13 cellular contexts compared by ENCODE assay signal in the genomic region with DNA sequence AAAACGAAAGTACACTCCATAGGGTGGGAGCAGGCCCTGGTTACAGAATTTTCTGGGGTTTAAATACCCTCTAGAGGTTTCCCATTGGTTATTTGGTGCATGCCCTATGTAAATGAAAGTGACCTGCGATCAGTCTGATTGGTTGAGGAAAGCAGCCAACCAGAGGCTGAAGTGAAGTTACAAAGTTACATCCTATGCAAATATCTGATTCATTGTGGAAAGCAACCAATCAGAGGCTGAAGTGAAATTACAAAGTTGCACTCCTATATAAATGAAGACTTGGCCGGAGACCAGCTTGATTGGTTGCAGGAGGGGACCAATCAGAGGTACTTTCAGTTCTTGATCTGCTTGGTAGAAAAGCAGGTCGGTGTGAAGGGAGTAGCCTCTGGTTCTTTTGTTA. TPM values are rescaled to one million over a fixed set of nuclear protein-coding genes. Genes with fewer than 3 reads are reported as not detected.
DNase-seq lines count a peak whose midpoint lies in the region; ATAC-seq, FAIRE-seq and TF ChIP-seq lines count a peak whose summit lies in the region.
"Had no signal": no experiment of that assay in that cellular context is flagged by ENCODE, and none has a peak within 500 bp of the region (broad histone marks: within the 10 kb centered on the region; RNA-seq: fewer than 3 reads in every experiment).

No MANE protein-coding gene starts in this region.

- no peak overlapping the region for H2AFZ ChIP-seq in astrocyte (ENCODE audit: low read depth, low read length)

- peaks cover 15% of the 10 kb centered on the region for H3K4me1 ChIP-seq in HUES48 (ENCODE audit: control insufficient read depth, insufficient read depth, low read length)
- H3K4me1 ChIP-seq in astrocyte (ENCODE audit: insufficient read depth, low read length): peaks cover 4% of the 10 kb centered on the region
- H3K4me1 ChIP-seq in iPS-20b (ENCODE audit: insufficient read depth, low read length): peaks cover 6% of the 10 kb centered on the region; the same call in 1 of the 2 replicates
- H3K4me1 ChIP-seq in ovary (ENCODE audit: insufficient read depth): peaks cover 4% of the 10 kb centered on the region

- no peak for TF ChIP-seq CTCF in CD4-positive, alpha-beta T cell (IDR thresholded peaks at IDR 0.05)
- TF ChIP-seq CTCF in astrocyte (IDR thresholded peaks at IDR 0.05; ENCODE audit: insufficient read depth, low read depth, low read length) (no peak), ovary (IDR thresholded peaks at IDR 0.05) (no peak)

- H3K27me3 ChIP-seq in CD4-positive, alpha-beta T cell (ENCODE audit: control insufficient read depth, insufficient read depth, low read length): no peaks in the 10 kb centered on the region
- no peaks in the 10 kb centered on the region for H3K27me3 ChIP-seq in HUES48 (ENCODE audit: control insufficient read depth, insufficient read depth, low read length)
- no peaks in the 10 kb centered on the region for H3K27me3 ChIP-seq in astrocyte (ENCODE audit: insufficient read depth, low read length)
- H3K27me3 ChIP-seq in iPS-20b (ENCODE audit: insufficient read depth, low read length): no peaks in the 10 kb centered on the region
- no peaks in the 10 kb centered on the region for H3K27me3 ChIP-seq in ovary
- H3K27me3 ChIP-seq: body of pancreas, gastroesophageal sphincter had no signal

- peaks cover 50% of the 10 kb centered on the region for H3K4me1 Mint-ChIP-seq in CD4-positive, alpha-beta T cell (ENCODE audit: low read depth)
- peaks cover 22% of the 10 kb centered on the region for H3K4me1 Mint-ChIP-seq in astrocyte (ENCODE audit: low read depth, unreplicated experiment)

- no peak overlapping the region for H3K4me2 ChIP-seq in astrocyte (ENCODE audit: low read length)
- H3K4me2 ChIP-seq: smooth muscle cell had no signal

- POLR2A ChIA-PET in CD4-positive, alpha-beta T cell (lab: Charles Lee): interaction anchor here (0.9 kb wide), 1 partner anchor 11 kb away, joined by 3 read pairs; no protein-coding TSS in a partner anchor

- TF ChIP-seq POLR2A in ovary (IDR thresholded peaks at IDR 0.05): no peak

- H3K9ac ChIP-seq in HUES48 (ENCODE audit: low read depth, low read length) (no peak overlapping the region; the same call in 1 of the 2 replicates), astrocyte (ENCODE audit: low read length) (no peak overlapping the region), iPS-20b (ENCODE audit: low read depth, low read length) (no peak overlapping the region)

- WGBS in ovary, 3 donors: 68 to 79% (median 70%) methylated on average over 4 of the region's 4 CpGs

- H3K4me3 Mint-ChIP-seq in CD4-positive, alpha-beta T cell: no peak overlapping the region
- no peak overlapping the region for H3K4me3 Mint-ChIP-seq in astrocyte (ENCODE audit: unreplicated experiment)

- CTCF ChIA-PET in CD4-positive, alpha-beta T cell (lab: Charles Lee): no interaction called here

- H3K36me3 Mint-ChIP-seq in CD4-positive, alpha-beta T cell (ENCODE audit: low read depth): peaks cover 40% of the 10 kb centered on the region
- peaks cover 17% of the 10 kb centered on the region for H3K36me3 Mint-ChIP-seq in astrocyte (ENCODE audit: low read depth, unreplicated experiment)

- peaks cover 94% of the 10 kb centered on the region for H4K20me1 ChIP-seq in astrocyte (ENCODE audit: insufficient read depth, low read length)

- ATAC-seq in CD4-positive, alpha-beta T cell (ENCODE audit: poor library complexity): peak; percentile 24
- ATAC-seq in HG02610 (IDR thresholded peaks at IDR 0.05; ENCODE audit: unreplicated experiment): no peak
- ATAC-seq in HG02970 (IDR thresholded peaks at IDR 0.05; ENCODE audit: low FRiP score, unreplicated experiment): no peak
- ATAC-seq: body of pancreas, gastroesophageal sphincter had no signal

- H3K27me3 Mint-ChIP-seq in CD4-positive, alpha-beta T cell: no peaks in the 10 kb centered on the region
- no peaks in the 10 kb centered on the region for H3K27me3 Mint-ChIP-seq in astrocyte (ENCODE audit: low read depth, unreplicated experiment)

- H3K9me3 Mint-ChIP-seq in CD4-positive, alpha-beta T cell: no peaks in the 10 kb centered on the region
- no peaks in the 10 kb centered on the region for H3K9me3 Mint-ChIP-seq in astrocyte (ENCODE audit: unreplicated experiment)

- peak overlapping the region; percentile 13 for H3K27ac Mint-ChIP-seq in CD4-positive, alpha-beta T cell
- H3K27ac Mint-ChIP-seq in astrocyte (ENCODE audit: unreplicated experiment): no peak overlapping the region

- intact Hi-C loops in CD4-positive, alpha-beta T cell (cut with DNase I, micrococcal nuclease): no loop called here
- intact Hi-C loops in ovary (cut with DNase I): no loop called here

- DNase-seq in CD4-positive, alpha-beta T cell: no peak
- DNase-seq in astrocyte (ENCODE audit: low read depth) (peak; percentile 26), ovary (no peak)
- DNase-seq in effector CD4-positive, alpha-beta T cell: no peak
- DNase-seq: body of pancreas, NCI-H524 treated with DMSO at 0.1 percent for 48 hours had no signal

- FAIRE-seq in astrocyte (lab: Jason Lieb, UNC): no peak

- H3K4me3 ChIP-seq in HUES48 (ENCODE audit: low read depth, low read length) (no peak overlapping the region; the same call in 1 of the 2 replicates), astrocyte (ENCODE audit: insufficient read depth, low read depth, low read length) (no peak overlapping the region), iPS-20b (ENCODE audit: low read length) (peak overlapping the region; percentile 36), ovary (no peak overlapping the region)
- H3K4me3 ChIP-seq: body of pancreas, gastroesophageal sphincter, smooth muscle cell had no signal

- H3K36me3 ChIP-seq in HUES48 (ENCODE audit: control insufficient read depth, insufficient read depth, low read length) (peaks cover 14% of the 10 kb centered on the region; the same call in 1 of the 2 replicates), astrocyte (ENCODE audit: insufficient read depth, low read length) (peaks cover 3% of the 10 kb centered on the region), iPS-20b (ENCODE audit: insufficient read depth, low read depth, low read length) (no peaks in the 10 kb centered on the region), ovary (no peaks in the 10 kb centered on the region)

- H3K79me2 ChIP-seq in astrocyte (ENCODE audit: insufficient read depth, low read length): peaks cover 96% of the 10 kb centered on the region

- H3K9me3 ChIP-seq in CD4-positive, alpha-beta T cell (ENCODE audit: control insufficient read depth, low read length): no peaks in the 10 kb centered on the region
- H3K9me3 ChIP-seq in HUES48 (ENCODE audit: control insufficient read depth, insufficient read depth, low read length): no peaks in the 10 kb centered on the region
- H3K9me3 ChIP-seq in astrocyte (ENCODE audit: insufficient read depth, low read depth, low read length): no peaks in the 10 kb centered on the region
- no peaks in the 10 kb centered on the region for H3K9me3 ChIP-seq in iPS-20b (ENCODE audit: insufficient read depth, low read depth, low read length)
- no peaks in the 10 kb centered on the region for H3K9me3 ChIP-seq in ovary
- H3K9me3 ChIP-seq: body of pancreas, gastroesophageal sphincter had no signal

- H3K27ac ChIP-seq in CD4-positive, alpha-beta T cell (ENCODE audit: low read depth, low read length): no peak overlapping the region
- peak overlapping the region; percentile 82 for H3K27ac ChIP-seq in HUES48 (ENCODE audit: low read depth, low read length)
- H3K27ac ChIP-seq in astrocyte (ENCODE audit: low read depth, low read length): no peak overlapping the region
- no peak overlapping the region for H3K27ac ChIP-seq in iPS-20b (ENCODE audit: low read length)
- no peak overlapping the region for H3K27ac ChIP-seq in ovary
- H3K27ac ChIP-seq: body of pancreas, gastroesophageal sphincter had no signal

- no peak for TF ChIP-seq EP300 in ovary (IDR thresholded peaks at IDR 0.05)

RNA-seq across cellular contexts. Expression of gene NAA60, which starts 24.4 kb away (rescaled TPM):
- 10 to 100 TPM; 27.2 to 27.8 TPM for total RNA-seq in CD4-positive, alpha-beta T cell
- total RNA-seq in astrocyte (61.1 and 64.9 TPM in 2 replicates), ovary (10 to 100 TPM; 16.6 to 46.4 (median 40.8) TPM)
- 100 to 1,000 TPM in 1 of 2 donors, 10 to 100 TPM in 1; 33.1 to 106 TPM for polyA plus RNA-seq in ovary

RNA-seq across cellular contexts. Expression of gene ZNF597, which starts 24.6 kb away (rescaled TPM):
- total RNA-seq in CD4-positive, alpha-beta T cell: 1 to 10 TPM; 2.3 to 2.5 TPM
- 3.9 and 4.7 TPM in 2 replicates for total RNA-seq in astrocyte
- 1 to 10 TPM; 1.8 to 3.8 (median 3.0) TPM for total RNA-seq in ovary
- polyA plus RNA-seq in ovary: 1 to 10 TPM; 1.6 to 3.8 TPM

RNA-seq across cellular contexts. Expression of gene C16orf90, which starts 27.4 kb away (rescaled TPM):
- total RNA-seq in CD4-positive, alpha-beta T cell: not detected
- total RNA-seq in astrocyte: not detected in 2 replicates
- not detected for total RNA-seq in ovary
- polyA plus RNA-seq in ovary: not detected
- total RNA-seq: activated CD8-positive, alpha-beta memory T cell treated with anti-CD3 and anti-CD28 coated beads for 36 hours; body of pancreas; gastroesophageal sphincter; smooth muscle cell had no signal
- polyA plus RNA-seq: smooth muscle cell had no signal

RNA-seq across cellular contexts. Expression of gene CLUAP1, which starts 32.9 kb away (rescaled TPM):
- 10 to 100 TPM; 12.0 to 14.2 TPM for total RNA-seq in CD4-positive, alpha-beta T cell
- total RNA-seq in astrocyte: 15.4 and 16.3 TPM in 2 replicates
- 10 to 100 TPM; 21.1 to 43.4 (median 37.5) TPM for total RNA-seq in ovary
- polyA plus RNA-seq in ovary: 10 to 100 TPM; 20.0 to 51.8 TPM
